ENCODE assay signal across 16 cellular contexts in genomic region chr17:21371511-21372081, GRCh38. TPM values are rescaled to one million over a fixed set of nuclear protein-coding genes. Genes with fewer than 3 reads are reported as not detected.
"Had no signal": no experiment of that assay in that cellular context is flagged by ENCODE, and none has a peak within 500 bp of the region (broad histone marks: within the 10 kb centered on the region; RNA-seq: fewer than 3 reads in every experiment).

No MANE protein-coding gene starts in this region.

- FAIRE-seq: astrocyte had no signal

- H3K4me3 ChIP-seq: SJCRH30, transverse colon had no signal

- DNase-seq: activated CD4-positive, alpha-beta T cell treated with anti-CD3 and anti-CD28 coated beads for 48 hours; activated CD8-positive, alpha-beta memory T cell treated with anti-CD3 and anti-CD28 coated beads, Interleukin-2, amount 50 U/mL, for 48 hours; activated CD8-positive, alpha-beta T cell treated with anti-CD3 and anti-CD28 coated beads, Interleukin-2, amount 10 ng/mL, durations not matched to agents 7 days and 5 days; activated naive CD4-positive, alpha-beta T cell; effector memory CD8-positive, alpha-beta T cell; immature natural killer cell; SJCRH30; stimulated activated CD4-positive, alpha-beta T cell treated with anti-CD3 and anti-CD28 coated beads, Interleukin-2, amount 100 ng/mL, for 24 hours; stimulated activated naive CD4-positive, alpha-beta T cell; T1000; transverse colon had no signal

- H3K4me3 Mint-ChIP-seq: activated CD8-positive, alpha-beta T cell treated with anti-CD3 and anti-CD28 coated beads, Interleukin-2, amount 10 ng/mL, durations not matched to agents 7 days and 5 days; effector memory CD8-positive, alpha-beta T cell; immature natural killer cell; memory B cell had no signal

- H3K36me3 ChIP-seq: SJCRH30, transverse colon had no signal

- H3K36me3 Mint-ChIP-seq: immature natural killer cell, memory B cell had no signal

- ATAC-seq: activated CD8-positive, alpha-beta T cell treated with anti-CD3 and anti-CD28 coated beads, Interleukin-2, amount 10 ng/mL, durations not matched to agents 7 days and 5 days; effector memory CD8-positive, alpha-beta T cell; sciatic nerve had no signal

- H3K9me3 ChIP-seq: SJCRH30, transverse colon had no signal

- H3K27ac ChIP-seq: epithelial cell of prostate, SJCRH30, transverse colon had no signal

- H3K27ac Mint-ChIP-seq: activated CD8-positive, alpha-beta T cell treated with anti-CD3 and anti-CD28 coated beads, Interleukin-2, amount 10 ng/mL, durations not matched to agents 7 days and 5 days; effector memory CD8-positive, alpha-beta T cell; immature natural killer cell; memory B cell had no signal

- H3K9me3 Mint-ChIP-seq: effector memory CD8-positive, alpha-beta T cell; memory B cell; neural crest cell had no signal

RNA-seq across cellular contexts. Expression of gene KCNJ12, which starts 4.6 kb away (rescaled TPM):
- total RNA-seq: activated CD8-positive, alpha-beta T cell treated with anti-CD3 and anti-CD28 coated beads, Interleukin-2, amount 10 ng/mL, durations not matched to agents 7 days and 5 days had no signal
- polyA plus RNA-seq: immature natural killer cell had no signal
